25 cellular contexts compared by ENCODE assay signal in genomic region chr1:62941780-62942179, GRCh38.
"Had no signal": no experiment of that assay in that cellular context is flagged by ENCODE, and none has a peak within 500 bp of the region (broad histone marks: within the 10 kb centered on the region; RNA-seq: fewer than 3 reads in every experiment).

No MANE protein-coding gene starts in this region.

- H3K4me1 ChIP-seq: colonic mucosa, foreskin keratinocyte, gastroesophageal sphincter, heart right ventricle, left lung, pancreas, sigmoid colon, stomach, testis, tibial artery had no signal

- H3K27me3 ChIP-seq: colonic mucosa, left lung, pancreas, sigmoid colon, testis, tibial artery had no signal

- ATAC-seq: esophagus mucosa; foreskin keratinocyte; gastroesophageal sphincter; left lung; naive thymus-derived CD8-positive, alpha-beta T cell; stimulated activated effector memory CD8-positive, alpha-beta T cell treated with anti-CD3 and anti-CD28 coated beads, Interleukin-12 subunit alpha, Interleukin-12 subunit beta, amount 100 ng/mL, for 72 hours had no signal

- H3K4me3 ChIP-seq: colonic mucosa, gastroesophageal sphincter, heart right ventricle, left lung, pancreas, sigmoid colon, stomach, testis, tibial artery had no signal

- H3K27ac ChIP-seq: colonic mucosa, epithelial cell of prostate, foreskin keratinocyte, gastroesophageal sphincter, heart right ventricle, left lung, pancreas, sigmoid colon, stomach, testis, tibial artery had no signal

- DNase-seq: colonic mucosa; effector CD8-positive, alpha-beta T cell; endodermal cell; foreskin keratinocyte; glutamatergic neuron; heart right ventricle; hippocampal formation; left cardiac atrium; left lung; mammary epithelial cell; naive thymus-derived CD8-positive, alpha-beta T cell; nephron progenitor cell; occipital lobe; pancreas; sigmoid colon; stimulated activated CD4-positive, alpha-beta T cell treated with anti-CD3 and anti-CD28 coated beads, Interleukin-2, amount 100 ng/mL, for 24 hours; stimulated activated CD4-positive, alpha-beta T cell treated with anti-CD3 and anti-CD28 coated beads, Interleukin-4, amount 100 ng/mL, for 24 hours; stimulated activated naive CD4-positive, alpha-beta T cell treated with Interleukin-2 at 50 U/mL for 16 hours; stomach; testis; tibial artery had no signal

- H3K9me3 ChIP-seq: colonic mucosa, gastroesophageal sphincter, heart right ventricle, left lung, pancreas, sigmoid colon, stomach, testis, tibial artery had no signal

- H3K36me3 ChIP-seq: colonic mucosa, gastroesophageal sphincter, heart right ventricle, left lung, pancreas, sigmoid colon, stomach, tibial artery had no signal
